16 cellular contexts compared by ENCODE assay signal in genomic region chr16:10934325-10935107, GRCh38. TPM values are rescaled to one million over a fixed set of nuclear protein-coding genes. Genes with fewer than 3 reads are reported as not detected.
"Had no signal": no experiment of that assay in that cellular context is flagged by ENCODE, and none has a peak within 500 bp of the region (broad histone marks: within the 10 kb centered on the region; RNA-seq: fewer than 3 reads in every experiment).

No MANE protein-coding gene starts in this region.

- H3K27ac ChIP-seq: suprapubic skin had no signal

- H3K9me3 Mint-ChIP-seq: effector memory CD8-positive, alpha-beta T cell; naive thymus-derived CD8-positive, alpha-beta T cell; type B pancreatic cell had no signal

- H3K4me3 Mint-ChIP-seq: effector memory CD8-positive, alpha-beta T cell; type B pancreatic cell had no signal

- H3K9me3 ChIP-seq: neutrophil, suprapubic skin had no signal

- H3K36me3 ChIP-seq: neutrophil had no signal

- H3K4me3 ChIP-seq: suprapubic skin had no signal

- H3K27me3 ChIP-seq: neutrophil, suprapubic skin had no signal

- H3K27ac Mint-ChIP-seq: type B pancreatic cell had no signal

- DNase-seq: activated CD4-positive, alpha-beta T cell treated with anti-CD3 and anti-CD28 coated beads, Interleukin-2, amount 50 U/mL, for 1 hour; activated naive CD4-positive, alpha-beta T cell; activated T-cell treated with anti-CD3 and anti-CD28 coated beads, Interleukin-2, amount 50 U/mL, for 48 hours; central memory CD4-positive, alpha-beta T cell; effector memory CD8-positive, alpha-beta T cell; hypothalamus; kidney glomerular epithelial cell; naive thymus-derived CD8-positive, alpha-beta T cell; posterior cingulate gyrus; stimulated activated CD4-positive, alpha-beta T cell treated with anti-CD3 and anti-CD28 coated beads, Interleukin-1b, Interleukin-23, amount 100 ng/mL, for 48 hours; stimulated activated naive CD4-positive, alpha-beta T cell treated with Interleukin-2 at 50 U/mL for 16 hours had no signal

- H3K27me3 Mint-ChIP-seq: effector memory CD8-positive, alpha-beta T cell; naive thymus-derived CD8-positive, alpha-beta T cell; type B pancreatic cell had no signal

- ATAC-seq: effector memory CD8-positive, alpha-beta T cell; naive thymus-derived CD8-positive, alpha-beta T cell; right cardiac atrium had no signal

RNA-seq across cellular contexts. Expression of gene CIITA, which starts 57.5 kb away (rescaled TPM):
- total RNA-seq: epithelial cell of proximal tubule had no signal
